Comparison of ENCODE assay signal across 17 cellular contexts in genomic region chr10:70699659-70700174, GRCh38. TPM values are rescaled to one million over a fixed set of nuclear protein-coding genes. Genes with fewer than 3 reads are reported as not detected.
A peak's percentile ranks its signal among the peaks of the same experiment; 100 is the strongest.
DNase-seq lines count a peak whose midpoint lies in the region; ATAC-seq, FAIRE-seq and TF ChIP-seq lines count a peak whose summit lies in the region.
"Had no signal": no experiment of that assay in that cellular context is flagged by ENCODE, and none has a peak within 500 bp of the region (broad histone marks: within the 10 kb centered on the region; RNA-seq: fewer than 3 reads in every experiment).

No MANE protein-coding gene starts in this region.

- no peak overlapping the region for H2BK15ac ChIP-seq in H1 (ENCODE audit: low read length)

- peaks cover 19% of the 10 kb centered on the region for H3K4me1 Mint-ChIP-seq in nephron progenitor cell
- H3K4me1 Mint-ChIP-seq: activated B cell treated with CpG ODN at 0.5 μM for 24 hours; activated naive CD4-positive, alpha-beta T cell treated with anti-CD3 and anti-CD28 coated beads, Interleukin-2, amount 50 U/mL, for 24 hours; naive thymus-derived CD4-positive, alpha-beta T cell had no signal

- H2BK20ac ChIP-seq in H1 (ENCODE audit: low read length), result no peak overlapping the region; the same call in 1 of the 2 replicates

- no peak for TF ChIP-seq POLR2A in H1 (IDR thresholded peaks at IDR 0.05; ENCODE audit: control extremely low read depth in 1 of 2, low read depth in 2 of 2, low read length in 2 of 2)
- no peak for TF ChIP-seq POLR2A in body of pancreas (IDR thresholded peaks at IDR 0.05)

- H3K4me3 ChIP-seq in H1 (ENCODE audit: extremely low read depth in 1 of 4, insufficient read depth in 2 of 4, low read depth in 3 of 4, low read length in 4 of 4), result no peak overlapping the region
- H3K4me3 ChIP-seq in body of pancreas, result no peak overlapping the region
- no peak overlapping the region for H3K4me3 ChIP-seq in GM23248
- H3K4me3 ChIP-seq: HAP-1, left lung had no signal

- H3K36me3 Mint-ChIP-seq in nephron progenitor cell (ENCODE audit: low read depth), result no peaks in the 10 kb centered on the region
- H3K36me3 Mint-ChIP-seq: activated naive CD4-positive, alpha-beta T cell treated with anti-CD3 and anti-CD28 coated beads, Interleukin-2, amount 50 U/mL, for 24 hours; naive thymus-derived CD4-positive, alpha-beta T cell had no signal

- H4K5ac ChIP-seq in H1 (ENCODE audit: insufficient read length, low read depth, low read length), result no peak overlapping the region

- intact Hi-C loops in body of pancreas (cut with DNase I), result no loop called here

- H3K27me3 Mint-ChIP-seq in nephron progenitor cell (ENCODE audit: low read depth, poor library complexity), result no peaks in the 10 kb centered on the region
- H3K27me3 Mint-ChIP-seq: activated B cell treated with CpG ODN at 0.5 μM for 24 hours; activated naive CD4-positive, alpha-beta T cell treated with anti-CD3 and anti-CD28 coated beads, Interleukin-2, amount 50 U/mL, for 24 hours; naive thymus-derived CD4-positive, alpha-beta T cell had no signal

- no peak overlapping the region for H3K27ac ChIP-seq in H1 (ENCODE audit: low read depth, low read length)
- H3K27ac ChIP-seq in body of pancreas, result no peak overlapping the region
- no peak overlapping the region for H3K27ac ChIP-seq in GM23248
- H3K27ac ChIP-seq: left lung had no signal

- H3K79me1 ChIP-seq in H1 (ENCODE audit: low read depth, low read length), result no peaks in the 10 kb centered on the region; the same call in 1 of the 2 replicates

- no peaks in the 10 kb centered on the region for H3K27me3 ChIP-seq in H1 (replicated peaks in 1 of 4; ENCODE audit: control insufficient read depth in 3 of 4, extremely low read depth in 1 of 4, insufficient read depth in 3 of 4, low read length in 3 of 4)
- no peaks in the 10 kb centered on the region for H3K27me3 ChIP-seq in body of pancreas
- no peaks in the 10 kb centered on the region for H3K27me3 ChIP-seq in GM23248 (replicated peaks; ENCODE audit: insufficient read depth)
- H3K27me3 ChIP-seq: left lung had no signal

- TF ChIP-seq CTCF in H1 (IDR thresholded peaks at IDR 0.05; ENCODE audit: control extremely low read depth in 1 of 3, insufficient read depth in 1 of 3, low read depth in 1 of 3, low read length in 3 of 3), result no peak
- no peak for TF ChIP-seq CTCF in nephron progenitor cell (IDR thresholded peaks at IDR 0.05)
- TF ChIP-seq CTCF in body of pancreas (IDR thresholded peaks at IDR 0.05), result no peak

- no peak overlapping the region for H2BK120ac ChIP-seq in H1 (replicated peaks; ENCODE audit: low read depth, low read length)

- no peak overlapping the region for H3K4ac ChIP-seq in H1 (replicated peaks; ENCODE audit: insufficient read length, low read depth, low read length)

- H3K79me2 ChIP-seq in H1 (ENCODE audit: control insufficient read depth in 1 of 2, insufficient read depth in 2 of 2, low read length in 2 of 2), result no peaks in the 10 kb centered on the region
- H3K79me2 ChIP-seq in GM23248 (ENCODE audit: insufficient read depth), result no peaks in the 10 kb centered on the region

- H3K4me3 Mint-ChIP-seq in nephron progenitor cell, result no peak overlapping the region
- H3K4me3 Mint-ChIP-seq: activated B cell treated with CpG ODN at 0.5 μM for 24 hours; activated naive CD4-positive, alpha-beta T cell treated with anti-CD3 and anti-CD28 coated beads, Interleukin-2, amount 50 U/mL, for 24 hours; naive thymus-derived CD4-positive, alpha-beta T cell had no signal

- no peak for TF ChIP-seq EP300 in H1 (IDR thresholded peaks at IDR 0.05; ENCODE audit: borderline replicate concordance in 1 of 2, low read depth in 2 of 2, low read length in 2 of 2)

- H2BK12ac ChIP-seq in H1 (ENCODE audit: low read depth, low read length), result peak overlapping the region; percentile 10; the same call in 1 of the 2 replicates

- H2AFZ ChIP-seq in H1 (ENCODE audit: low read length), result no peak overlapping the region
- H2AFZ ChIP-seq in GM23248, result no peak overlapping the region

- no peak overlapping the region for H2BK5ac ChIP-seq in H1 (ENCODE audit: low read depth, low read length)

- ATAC-seq in body of pancreas, result no peak
- ATAC-seq: left lung had no signal

- no peak overlapping the region for H3K14ac ChIP-seq in H1 (ENCODE audit: insufficient read length)

- H4K8ac ChIP-seq in H1 (ENCODE audit: extremely low read depth, insufficient read depth, low read length), result peak overlapping the region; percentile 63; the same call in 1 of the 2 replicates

- peak; percentile 22 for DNase-seq in EH (ENCODE audit: low read depth)
- peak; percentile 40 for DNase-seq in KBM-7
- no peak for DNase-seq in H1 (ENCODE audit: low read depth in 1 of 2, low spot score in 2 of 2)
- DNase-seq in nephron progenitor cell, result peak; percentile 25
- no peak for DNase-seq in effector CD4-positive, alpha-beta T cell
- no peak for DNase-seq in body of pancreas
- no peak for DNase-seq in COLO829 (ENCODE audit: low spot score)
- DNase-seq in GM23248, result no peak
- DNase-seq: activated B cell treated with CpG ODN at 0.5 μM for 24 hours; GDM1; left lung; naive thymus-derived CD4-positive, alpha-beta T cell; stimulated activated CD4-positive, alpha-beta T cell treated with anti-CD3 and anti-CD28 coated beads, Interleukin-2, amount 100 ng/mL, for 48 hours; trophoblast cell had no signal

- H3K18ac ChIP-seq in H1 (ENCODE audit: extremely low read depth, low read length), result no peak overlapping the region

- no peaks in the 10 kb centered on the region for H3K9me3 Mint-ChIP-seq in nephron progenitor cell
- H3K9me3 Mint-ChIP-seq: activated B cell treated with CpG ODN at 0.5 μM for 24 hours; activated naive CD4-positive, alpha-beta T cell treated with anti-CD3 and anti-CD28 coated beads, Interleukin-2, amount 50 U/mL, for 24 hours had no signal

- peaks cover 6% of the 10 kb centered on the region; the same call in 1 of the 2 replicates for H3K23me2 ChIP-seq in H1 (ENCODE audit: low read depth, low read length)

- no peak overlapping the region for H4K91ac ChIP-seq in H1 (replicated peaks; ENCODE audit: insufficient read length, low read length)

- in situ Hi-C loops in KBM-7 (cut with MboI; ENCODE audit: low pct_unique_long_range_greater_than_20kb, low sequenced_read_pairs), result no loop called here
- in situ Hi-C loops in GM23248 (cut with MboI), result no loop called here

- 76% methylated on average over 6 of the region's 10 CpGs; no CpG with 5 or more reads in 1 of the 2 experiments for WGBS in H1 (ENCODE audit: extremely low coverage in 1 of 2, insufficient coverage in 1 of 2, insufficient read length in 1 of 2, insufficient replicate concordance in 2 of 2, low coverage in 1 of 2, low lambda C conversion rate in 2 of 2, missing lambda C conversion rate in 1 of 2), 2 experiments
- WGBS in body of pancreas, 2 donors, result 78 to 85% methylated on average over 3 to 10 of the region's 10 CpGs
- WGBS in GM23248 (ENCODE audit: low coverage in 1 of 2, low lambda C conversion rate in 2 of 2, missing lambda C conversion rate in 2 of 2), 2 experiments, result 91 to 93% methylated on average over 10 of the region's 10 CpGs

- peaks cover 12% of the 10 kb centered on the region for H3F3A ChIP-seq in GM23248 (ENCODE audit: insufficient read depth)

- H4K20me1 ChIP-seq in H1 (replicated peaks in 1 of 2; ENCODE audit: control insufficient read depth in 1 of 2, insufficient read depth in 2 of 2, low read length in 2 of 2) (no peaks in the 10 kb centered on the region), GM23248 (ENCODE audit: insufficient read depth) (no peaks in the 10 kb centered on the region)

- peaks cover 0 to 3% (median 0%) of the 10 kb centered on the region in 4 experiments; a peak in 2 of 8 replicates for H3K36me3 ChIP-seq in H1 (ENCODE audit: control insufficient read depth in 2 of 4, insufficient read depth in 4 of 4, low read length in 3 of 4)
- no peaks in the 10 kb centered on the region for H3K36me3 ChIP-seq in body of pancreas (replicated peaks in 1 of 2; ENCODE audit: insufficient read depth in 1 of 2, low read depth in 2 of 2)
- no peaks in the 10 kb centered on the region for H3K36me3 ChIP-seq in GM23248 (ENCODE audit: low read depth)
- H3K36me3 ChIP-seq: HAP-1, left lung had no signal

- H3K4me2 ChIP-seq in H1 (ENCODE audit: insufficient read depth in 1 of 2, low read depth in 2 of 2, low read length in 2 of 2) (no peak overlapping the region), GM23248 (ENCODE audit: unreplicated experiment) (no peak overlapping the region)

- no peak for TF ChIP-seq RAD21 in H1 (IDR thresholded peaks at IDR 0.05 in 1 of 2, conservative IDR thresholded peaks at IDR 0.05 in 1 of 2; ENCODE audit: low read depth in 2 of 2, low read length in 2 of 2)

- CTCF ChIA-PET in H1 (lab: Charles Lee; ENCODE audit: partially characterized antibody), result interaction anchor here (0.8 kb wide), 1 partner anchor 147 kb away, joined by 3 read pairs; no protein-coding TSS in a partner anchor

- H2AK5ac ChIP-seq in H1 (ENCODE audit: low read depth, low read length), result no peak overlapping the region

- FAIRE-seq in H1 (lab: Jason Lieb, UNC), result no peak
- FAIRE-seq: endometrium had no signal

- H3K27ac Mint-ChIP-seq in nephron progenitor cell, result no peak overlapping the region
- H3K27ac Mint-ChIP-seq: activated B cell treated with CpG ODN at 0.5 μM for 24 hours; activated naive CD4-positive, alpha-beta T cell treated with anti-CD3 and anti-CD28 coated beads, Interleukin-2, amount 50 U/mL, for 24 hours had no signal

- no peaks in the 10 kb centered on the region for H3K9me3 ChIP-seq in H1 (ENCODE audit: insufficient read depth in 2 of 2, low read depth in 1 of 2, low read length in 1 of 2)
- no peaks in the 10 kb centered on the region for H3K9me3 ChIP-seq in body of pancreas
- no peaks in the 10 kb centered on the region for H3K9me3 ChIP-seq in GM23248 (ENCODE audit: low read depth)
- H3K9me3 ChIP-seq: HAP-1, left lung had no signal

- H3K23ac ChIP-seq in H1 (ENCODE audit: insufficient read length), result no peak overlapping the region

- no peaks in the 10 kb centered on the region for H3K9me2 ChIP-seq in GM23248 (ENCODE audit: insufficient read depth)

- H3K4me1 ChIP-seq in H1 (replicated peaks in 1 of 4; ENCODE audit: control insufficient read depth in 3 of 4, insufficient read depth in 4 of 4, low read length in 3 of 4), result peaks cover 0 to 4% (median 0%) of the 10 kb centered on the region in 4 experiments; a peak in 1 of 7 replicates
- no peaks in the 10 kb centered on the region for H3K4me1 ChIP-seq in body of pancreas
- H3K4me1 ChIP-seq in GM23248 (ENCODE audit: insufficient read depth), result peaks cover 14% of the 10 kb centered on the region
- H3K4me1 ChIP-seq: HAP-1, left lung had no signal

- no peak overlapping the region for H3K56ac ChIP-seq in H1 (replicated peaks; ENCODE audit: insufficient read length, low read depth, low read length)

- POLR2A ChIA-PET in H1 (lab: Charles Lee; ENCODE audit: partially characterized antibody), result no interaction called here

- no peak overlapping the region for H3K9ac ChIP-seq in H1 (replicated peaks in 1 of 4; ENCODE audit: extremely low read depth in 1 of 4, low read depth in 3 of 4, low read length in 3 of 4)
- H3K9ac ChIP-seq in GM23248, result no peak overlapping the region

RNA-seq across cellular contexts. Expression of gene ADAMTS14, which starts 27.4 kb away (rescaled TPM):
- total RNA-seq in H1 (2021; fragmentation: NEBNext Ultra II Directional; extraction: Animal tissue kit (Norgen Biotek cat#: 25700)), result 2.3 TPM in 2 replicates
- polyA plus RNA-seq in H1 (2011; rRNA removed) (2.0 and 3.2 TPM in 2 replicates), GM23248 (2016; fragmentation: Nextera tagmentation; extraction: Ambion mirVana) (0.76 and 0.91 TPM in 2 replicates)
- polyA plus RNA-seq in H1 (2011; cell fraction: cytosol; rRNA removed), result 2.9 TPM
- 14.8 TPM for polyA plus RNA-seq in H1 (2011; cell fraction: nucleus; rRNA removed)
- 1.5 to 2.4 TPM (median 2.2 TPM) in 4 replicates for polyA plus RNA-seq in H1 (2012, experiment 1 of 2)
- polyA plus RNA-seq in H1 (2012, experiment 2 of 2), result 0.80 TPM
- 1.9 TPM for polyA plus RNA-seq in H1 (2013, experiment 1 of 2)
- 1.6 TPM for polyA plus RNA-seq in H1 (2013, experiment 2 of 2)
- polyA minus RNA-seq in H1 (2011; rRNA and poly(A)+ RNA removed), result 1.1 TPM in 2 replicates
- 1.7 TPM for polyA minus RNA-seq in H1 (2011; cell fraction: cytosol; rRNA and poly(A)+ RNA removed)
- 3.4 TPM for polyA minus RNA-seq in H1 (2011; cell fraction: nucleus; rRNA and poly(A)+ RNA removed)
- total RNA-seq in body of pancreas, result under 1 TPM in 1 of 2 donors, not detected in 1; 0.33 TPM
- total RNA-seq in GM23248 (2014; rRNA removed; shearing (Covaris generic)), result 0.97 and 1.4 TPM in 2 replicates
- polyA plus RNA-seq: naive thymus-derived CD4-positive, alpha-beta T cell had no signal

Comparison
In these comparisons a context has a peak if more than half of its experiments do, and no peak if none do; other contexts are left out.
1. DNase-seq: peak in EH (single experiment), KBM-7 (single experiment) and nephron progenitor cell (single experiment); none in H1 (0 of 2), effector CD4-positive, alpha-beta T cell (single experiment), body of pancreas (0 of 4), COLO829 (single experiment) and GM23248 (single experiment).